Comparison of ENCODE assay signal across 13 cellular contexts in the genomic region with DNA sequence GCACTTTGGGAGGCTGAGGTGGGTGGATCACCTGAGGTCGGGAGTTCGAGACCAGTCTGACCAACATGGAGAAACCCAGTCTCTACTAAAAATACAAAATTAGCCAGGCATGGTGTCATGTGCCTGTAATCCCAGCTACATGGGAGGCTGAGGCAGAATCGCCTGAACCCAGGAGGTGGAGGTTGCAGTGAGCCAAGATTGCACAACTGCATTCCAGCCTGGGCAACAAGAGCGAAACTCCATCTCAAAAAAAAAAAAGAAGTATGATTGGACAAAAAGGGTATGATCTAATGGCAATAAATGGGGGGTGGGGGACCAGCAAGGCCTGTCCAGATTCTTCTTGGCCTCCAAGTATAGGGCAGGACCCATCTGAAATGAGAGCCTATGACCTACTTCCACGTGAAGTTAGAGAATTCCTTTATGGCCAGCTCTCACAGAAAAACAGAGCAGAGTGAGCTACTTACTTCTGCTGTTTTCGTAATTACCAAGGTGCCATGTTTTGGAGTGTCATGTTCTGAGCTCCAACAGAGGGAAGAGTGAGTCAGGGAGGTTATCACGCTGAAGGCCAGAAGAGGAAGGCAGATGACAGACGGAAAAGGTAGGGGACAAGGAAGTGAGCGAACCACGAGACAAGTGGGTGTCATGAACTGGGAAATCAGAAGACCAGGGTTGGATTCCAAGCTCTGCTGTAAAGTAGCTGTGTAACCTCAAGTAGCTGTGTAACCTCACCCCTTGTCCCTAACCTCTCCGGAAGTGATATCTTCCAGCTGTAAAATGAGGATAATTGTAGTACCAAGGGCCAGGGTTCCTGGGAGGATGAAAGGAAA. TPM values are rescaled to one million over a fixed set of nuclear protein-coding genes. Genes with fewer than 3 reads are reported as not detected.
A peak's percentile ranks its signal among the peaks of the same experiment; 100 is the strongest.
DNase-seq lines count a peak whose midpoint lies in the region; ATAC-seq and TF ChIP-seq lines count a peak whose summit lies in the region.
"Had no signal": no experiment of that assay in that cellular context is flagged by ENCODE, and none has a peak within 500 bp of the region (broad histone marks: within the 10 kb centered on the region; RNA-seq: fewer than 3 reads in every experiment).

No MANE protein-coding gene starts in this region.

- no peaks in the 10 kb centered on the region for H3K36me3 ChIP-seq in right atrium auricular region
- H3K36me3 ChIP-seq: pancreas had no signal

- H3K4me3 ChIP-seq in right atrium auricular region: no peak overlapping the region
- H3K4me3 ChIP-seq: HAP-1, pancreas had no signal

- peak overlapping the region in 1 of 2 donors; percentile 23 for H3K27ac ChIP-seq in right atrium auricular region

- ATAC-seq in stimulated activated memory B cell treated with anti-CD40 and anti-IgM and Interleukin-4, amounts not matched to agents 10 μg/mL and 1 μg/mL and 100 μg/mL, for 72 hours: no peak
- no peak for ATAC-seq in GM19035 (IDR thresholded peaks at IDR 0.05; ENCODE audit: unreplicated experiment)
- ATAC-seq: Panc1, pancreas had no signal

- peaks cover 0 to 21% of the 10 kb centered on the region in 2 donors for H3K4me1 ChIP-seq in right atrium auricular region

- no peaks in the 10 kb centered on the region for H3K9me3 Mint-ChIP-seq in stimulated activated memory B cell treated with anti-CD40 and anti-IgM and Interleukin-4, amounts not matched to agents 10 μg/mL and 1 μg/mL and 100 μg/mL, for 72 hours

- no peak for TF ChIP-seq CTCF in right atrium auricular region (IDR thresholded peaks at IDR 0.05)

- in situ Hi-C loops in KBM-7 (cut with MboI; ENCODE audit: low pct_unique_long_range_greater_than_20kb, low sequenced_read_pairs): no loop called here

- H3K9me3 ChIP-seq in right atrium auricular region: no peaks in the 10 kb centered on the region
- H3K9me3 ChIP-seq: HAP-1, pancreas had no signal

- H3K4me1 Mint-ChIP-seq in stimulated activated memory B cell treated with anti-CD40 and anti-IgM and Interleukin-4, amounts not matched to agents 10 μg/mL and 1 μg/mL and 100 μg/mL, for 72 hours: peaks cover 61% of the 10 kb centered on the region

- DNase-seq in KBM-7 (peak; percentile 78), UCSD-AML1 (lab: John Stamatoyannopoulos, UW; ENCODE audit: unreplicated experiment) (peak; percentile 48), left kidney (ENCODE audit: low read depth, low spot score) (peak; percentile 47), right atrium auricular region (ENCODE audit: low spot score) (no peak), HEK293T (ENCODE audit: extremely low spot score) (no peak)
- DNase-seq: amniotic stem cell; DMS 273 treated with DMSO at 0.1 percent for 48 hours; pancreas; stimulated activated CD4-positive, alpha-beta T cell treated with anti-CD3 and anti-CD28 coated beads, Interleukin-4, amount 100 ng/mL, for 24 hours had no signal

- H3K27ac Mint-ChIP-seq in stimulated activated memory B cell treated with anti-CD40 and anti-IgM and Interleukin-4, amounts not matched to agents 10 μg/mL and 1 μg/mL and 100 μg/mL, for 72 hours: peak overlapping the region; percentile 89

- peaks cover 8% of the 10 kb centered on the region for H3K27me3 Mint-ChIP-seq in stimulated activated memory B cell treated with anti-CD40 and anti-IgM and Interleukin-4, amounts not matched to agents 10 μg/mL and 1 μg/mL and 100 μg/mL, for 72 hours

- POLR2A ChIA-PET in HEK293T (lab: Yijun Ruan, JAX): interaction anchor here (0.7 kb wide), 1 partner anchor 54 kb away, joined by 3 read pairs; no protein-coding TSS in a partner anchor

- no peaks in the 10 kb centered on the region for H3K36me3 Mint-ChIP-seq in stimulated activated memory B cell treated with anti-CD40 and anti-IgM and Interleukin-4, amounts not matched to agents 10 μg/mL and 1 μg/mL and 100 μg/mL, for 72 hours

- H3K4me3 Mint-ChIP-seq in stimulated activated memory B cell treated with anti-CD40 and anti-IgM and Interleukin-4, amounts not matched to agents 10 μg/mL and 1 μg/mL and 100 μg/mL, for 72 hours: no peak overlapping the region

- CTCF ChIA-PET in HEK293T (lab: Yijun Ruan, JAX): interaction anchor here (0.7 to 1.1 kb wide), 2 partner anchors 54 to 104 kb away, joined by 3 read pairs; no protein-coding TSS in a partner anchor

- no peaks in the 10 kb centered on the region for H3K27me3 ChIP-seq in right atrium auricular region
- H3K27me3 ChIP-seq: pancreas had no signal

TF ChIP-seq in HEK293T, 16 proteins besides CTCF, POLR2A, EP300 and RAD21:
- TF ChIP-seq, protein P1, sequence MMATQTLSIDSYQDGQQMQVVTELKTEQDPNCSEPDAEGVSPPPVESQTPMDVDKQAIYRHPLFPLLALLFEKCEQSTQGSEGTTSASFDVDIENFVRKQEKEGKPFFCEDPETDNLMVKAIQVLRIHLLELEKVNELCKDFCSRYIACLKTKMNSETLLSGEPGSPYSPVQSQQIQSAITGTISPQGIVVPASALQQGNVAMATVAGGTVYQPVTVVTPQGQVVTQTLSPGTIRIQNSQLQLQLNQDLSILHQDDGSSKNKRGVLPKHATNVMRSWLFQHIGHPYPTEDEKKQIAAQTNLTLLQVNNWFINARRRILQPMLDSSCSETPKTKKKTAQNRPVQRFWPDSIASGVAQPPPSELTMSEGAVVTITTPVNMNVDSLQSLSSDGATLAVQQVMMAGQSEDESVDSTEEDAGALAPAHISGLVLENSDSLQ (IDR thresholded peaks at IDR 0.05): no peak
- TF ChIP-seq NFRKB (IDR thresholded peaks at IDR 0.05): no peak
- no peak for TF ChIP-seq FOXA1 (IDR thresholded peaks at IDR 0.05)

RNA-seq across cellular contexts. Expression of a gene that starts 3.6 kb away (rescaled TPM):
- total RNA-seq in right atrium auricular region: under 1 TPM in 1 of 2 donors, not detected in 1; 0.31 TPM

RNA-seq across cellular contexts. Expression of a gene that starts 3.7 kb away (rescaled TPM):
- 10 to 100 TPM in 1 of 2 donors, 1 to 10 TPM in 1; 5.2 to 12.4 TPM for total RNA-seq in right atrium auricular region

RNA-seq across cellular contexts. Expression of a gene that starts 4.8 kb away (rescaled TPM):
- total RNA-seq in right atrium auricular region: 10 to 100 TPM; 25.1 to 31.2 TPM

RNA-seq across cellular contexts. Expression of a gene that starts 25.6 kb away (rescaled TPM):
- 10 to 100 TPM in 1 of 2 donors, 1 to 10 TPM in 1; 9.0 to 22.9 TPM for total RNA-seq in right atrium auricular region

RNA-seq across cellular contexts. Expression of a gene that starts 32.1 kb away (rescaled TPM):
- 10 to 100 TPM; 14.6 to 22.3 TPM for total RNA-seq in right atrium auricular region

Comparison
In these comparisons a context has a peak if more than half of its experiments do, and no peak if none do; other contexts are left out.
1. DNase-seq: peak in KBM-7 (single experiment), UCSD-AML1 (single experiment) and left kidney (single experiment); none in right atrium auricular region (single experiment) and HEK293T (single experiment).